8 cellular contexts compared by ENCODE assay signal in genomic region chr6:52577022-52577777, GRCh38. TPM values are rescaled to one million over a fixed set of nuclear protein-coding genes. Genes with fewer than 3 reads are reported as not detected.
A peak's percentile ranks its signal among the peaks of the same experiment; 100 is the strongest.
DNase-seq lines count a peak whose midpoint lies in the region; TF ChIP-seq lines count a peak whose summit lies in the region.

Gene TRAM2 (minus strand): TSS chr6:52577060. CDS start chr6:52576915, 145 bp downstream.

- H3K4me3 ChIP-seq in GM08714 (ENCODE audit: low read length) = peak within 1 kb of the TSS; percentile 88
- peak within 1 kb of the TSS; percentile 87 for H3K4me3 ChIP-seq in MG63
- peak within 1 kb of the TSS; percentile 73 to 87 for H3K4me3 ChIP-seq in right atrium auricular region
- peak within 1 kb of the TSS; percentile 83 for H3K4me3 ChIP-seq in rectal smooth muscle tissue (ENCODE audit: low read length)
- peak within 1 kb of the TSS; percentile 69 to 75 for H3K4me3 ChIP-seq in uterus

- H3K9ac ChIP-seq in H9 (ENCODE audit: extremely low read depth, insufficient read length, low read length) = peak within 1 kb of the TSS; percentile 85
- H3K9ac ChIP-seq in rectal smooth muscle tissue (ENCODE audit: low read length) = peak within 1 kb of the TSS; percentile 91

- no peak within 1 kb of the TSS for H4K5ac ChIP-seq in H9 (ENCODE audit: insufficient read length, low read depth, low read length)

- no peak within 1 kb of the TSS for H2AK5ac ChIP-seq in H9 (ENCODE audit: insufficient read length, low read length)

- H3K9me3 ChIP-seq in H9 (ENCODE audit: control insufficient read depth, low read depth, low read length) = no peaks in the 10 kb centered on the region
- no peaks in the 10 kb centered on the region for H3K9me3 ChIP-seq in MG63
- H3K9me3 ChIP-seq in right atrium auricular region = no peaks in the 10 kb centered on the region
- H3K9me3 ChIP-seq in uterus = no peaks in the 10 kb centered on the region

- peak; percentile 21 to 69 for TF ChIP-seq POLR2A in uterus (IDR thresholded peaks at IDR 0.05)

- no peaks in the 10 kb centered on the region; a peak in 1 of 7 replicates for H3K36me3 Mint-ChIP-seq in H9 (ENCODE audit: insufficient read depth in 1 of 3, low read depth in 3 of 3)
- peaks cover 5% of the 10 kb centered on the region for H3K36me3 Mint-ChIP-seq in T-helper 1 cell treated with Interleukin-12 subunit alpha and Interleukin-12 subunit beta and Interleukin-4 antibody, amounts not matched to agents 30 μg/mL and 1 μg/mL, for 36 hours (ENCODE audit: low read depth)

- H3K4me1 Mint-ChIP-seq in H9 = peaks cover 46 to 47% of the 10 kb centered on the region in 2 experiments
- peaks cover 28% of the 10 kb centered on the region for H3K4me1 Mint-ChIP-seq in T-helper 1 cell treated with Interleukin-12 subunit alpha and Interleukin-12 subunit beta and Interleukin-4 antibody, amounts not matched to agents 30 μg/mL and 1 μg/mL, for 36 hours (ENCODE audit: low read depth)

- H3K79me1 ChIP-seq in H9 (ENCODE audit: insufficient read depth, low read depth, low read length, poor library complexity, severe bottlenecking) = peaks cover 4% of the 10 kb centered on the region

- H3K27me3 ChIP-seq in H9 (ENCODE audit: insufficient read depth, low read length) (no peaks in the 10 kb centered on the region), MG63 (no peaks in the 10 kb centered on the region), right atrium auricular region (no peaks in the 10 kb centered on the region), rectal smooth muscle tissue (ENCODE audit: control insufficient read depth, insufficient read depth, low read length) (no peaks in the 10 kb centered on the region), uterus (no peaks in the 10 kb centered on the region)

- H3K56ac ChIP-seq in H9 (ENCODE audit: insufficient read length, low read depth, low read length) = no peak within 1 kb of the TSS

- DNase-seq in H9 = peak; percentile 80
- DNase-seq in MG63 = peak; percentile 100
- peak in 51 of 56 donors; percentile 23 to 84 (median 68) for DNase-seq in amygdala (lab: John Stamatoyannopoulos, UW)
- DNase-seq in right atrium auricular region (ENCODE audit: low spot score) = peak; percentile 68
- peak; percentile 84 to 87 for DNase-seq in uterus

- peaks cover 12% of the 10 kb centered on the region for H3K23me2 ChIP-seq in H9 (ENCODE audit: insufficient read length, low read depth, low read length, poor library complexity, severe bottlenecking)

- no CpG with 5 or more reads among the region's 84 CpGs for WGBS in H9 (ENCODE audit: extremely low coverage, insufficient read length, low lambda C conversion rate)

- no peak within 1 kb of the TSS for H3K23ac ChIP-seq in H9 (ENCODE audit: insufficient read length, low read depth, low read length)

- H3K36me3 ChIP-seq in MG63 (peaks cover 70% of the 10 kb centered on the region), right atrium auricular region (no peaks in the 10 kb centered on the region), rectal smooth muscle tissue (ENCODE audit: control insufficient read depth, insufficient read depth, low read length) (no peaks in the 10 kb centered on the region), uterus (no peaks in the 10 kb centered on the region)

- no peak within 1 kb of the TSS for H4K8ac ChIP-seq in H9 (replicated peaks; ENCODE audit: insufficient read length, low read depth, low read length)

- H3K4me2 ChIP-seq in H9 (ENCODE audit: insufficient read depth, insufficient read length, low read length) = peak within 1 kb of the TSS; percentile 82

- H3K18ac ChIP-seq in H9 (ENCODE audit: insufficient read length, low read depth, low read length) = peak within 1 kb of the TSS; percentile 72

- no peak within 1 kb of the TSS for H2BK5ac ChIP-seq in H9 (ENCODE audit: insufficient read length, low read length)

- no peak within 1 kb of the TSS for H2BK15ac ChIP-seq in H9 (ENCODE audit: low read depth, low read length)

- peak within 1 kb of the TSS; percentile 86 to 98 (median 97) for H3K27ac Mint-ChIP-seq in H9
- H3K27ac Mint-ChIP-seq in T-helper 1 cell treated with Interleukin-12 subunit alpha and Interleukin-12 subunit beta and Interleukin-4 antibody, amounts not matched to agents 30 μg/mL and 1 μg/mL, for 36 hours = peak within 1 kb of the TSS; percentile 76

- H3K27me3 Mint-ChIP-seq in H9 (ENCODE audit: low read depth) = peaks cover 3% of the 10 kb centered on the region; the same call in 1 of the 2 replicates
- peaks cover 24% of the 10 kb centered on the region for H3K27me3 Mint-ChIP-seq in T-helper 1 cell treated with Interleukin-12 subunit alpha and Interleukin-12 subunit beta and Interleukin-4 antibody, amounts not matched to agents 30 μg/mL and 1 μg/mL, for 36 hours (ENCODE audit: low read depth)

- H2BK12ac ChIP-seq in H9 (ENCODE audit: insufficient read length, low read depth, low read length) = no peak within 1 kb of the TSS

- H3K4me1 ChIP-seq in H9 (ENCODE audit: insufficient read depth, low read length) = peaks cover 19% of the 10 kb centered on the region
- peaks cover 0 to 49% of the 10 kb centered on the region in 2 donors for H3K4me1 ChIP-seq in right atrium auricular region
- H3K4me1 ChIP-seq in rectal smooth muscle tissue (ENCODE audit: control insufficient read depth, insufficient read depth, low read length) = peaks cover 12% of the 10 kb centered on the region
- H3K4me1 ChIP-seq in uterus = peaks cover 5 to 7% of the 10 kb centered on the region in 2 donors

- H2BK120ac ChIP-seq in H9 (ENCODE audit: low read depth, low read length, poor library complexity, severe bottlenecking) = no peak within 1 kb of the TSS

- no peak within 1 kb of the TSS for H2BK20ac ChIP-seq in H9 (ENCODE audit: low read depth, low read length, poor library complexity, severe bottlenecking)

- H3K4me3 Mint-ChIP-seq in H9 = peak within 1 kb of the TSS; percentile 80 to 93
- peak within 1 kb of the TSS; percentile 89 for H3K4me3 Mint-ChIP-seq in T-helper 1 cell treated with Interleukin-12 subunit alpha and Interleukin-12 subunit beta and Interleukin-4 antibody, amounts not matched to agents 30 μg/mL and 1 μg/mL, for 36 hours

- TF ChIP-seq CTCF in H9 (conservative IDR thresholded peaks at IDR 0.05) (peak; percentile 24; the same call in 1 of the 3 replicates), right atrium auricular region (IDR thresholded peaks at IDR 0.05) (peak in 1 of 2 donors; percentile 32), uterus (IDR thresholded peaks at IDR 0.05) (peak in 2 of 4 experiments; percentile 20 to 24)

- no peaks in the 10 kb centered on the region for H4K20me1 ChIP-seq in H9 (ENCODE audit: control insufficient read depth, insufficient read depth, insufficient read length)

- H3K14ac ChIP-seq in H9 (ENCODE audit: insufficient read depth, low read length) = peak within 1 kb of the TSS; percentile 91

- H3K4ac ChIP-seq in H9 (ENCODE audit: low read depth, low read length) = no peak within 1 kb of the TSS; the same call in 1 of the 2 replicates

- H3T11ph ChIP-seq in H9 (ENCODE audit: low read length) = no peak within 1 kb of the TSS

- no peaks in the 10 kb centered on the region; a peak in 1 of 5 replicates for H3K9me3 Mint-ChIP-seq in H9
- no peaks in the 10 kb centered on the region for H3K9me3 Mint-ChIP-seq in T-helper 1 cell treated with Interleukin-12 subunit alpha and Interleukin-12 subunit beta and Interleukin-4 antibody, amounts not matched to agents 30 μg/mL and 1 μg/mL, for 36 hours

- intact Hi-C loops in uterus (cut with DNase I; ENCODE audit: low total_unique reads) = loop anchor here (10.0 kb wide), 1 partner anchor 62 kb away; no protein-coding TSS in a partner anchor

- H3K79me2 ChIP-seq in H9 (ENCODE audit: insufficient read depth, low read length) = peaks cover 5% of the 10 kb centered on the region; the same call in 1 of the 2 replicates

- no peak within 1 kb of the TSS for H2AFZ ChIP-seq in H9 (ENCODE audit: low read length)

- no peak within 1 kb of the TSS for H4K91ac ChIP-seq in H9 (ENCODE audit: insufficient read length, low read depth, low read length)

- H3K27ac ChIP-seq in H9 (ENCODE audit: insufficient read length, low read depth, low read length) (peak within 1 kb of the TSS; percentile 54), right atrium auricular region (peak within 1 kb of the TSS; percentile 99), rectal smooth muscle tissue (ENCODE audit: low read depth, low read length) (peak within 1 kb of the TSS; percentile 95), uterus (peak within 1 kb of the TSS; percentile 94 to 99)

RNA-seq across cellular contexts. Expression of gene TRAM2, which starts in this region (rescaled TPM):
- total RNA-seq in H9 (2021) = 20.5 and 21.2 TPM in 2 replicates
- total RNA-seq in MG63 (2014; rRNA removed; shearing (Covaris generic); ENCODE audit: low replicate concordance) = 206 and 243 TPM in 2 replicates
- total RNA-seq in right atrium auricular region = 10 to 100 TPM; 10.3 to 15.9 TPM
- 10 to 100 TPM in 2 of 4 donors, 1 to 10 TPM in 2; 3.8 to 33.2 (median 17.6) TPM for total RNA-seq in uterus

Comparison
In these comparisons a context has a peak if more than half of its experiments do, and no peak if none do; other contexts are left out.
1. Peak in every context shown above with its lines: DNase-seq, H3K4me3 ChIP-seq and H3K27ac ChIP-seq.